ENCODE assay signal across 33 cellular contexts in the genomic region with DNA sequence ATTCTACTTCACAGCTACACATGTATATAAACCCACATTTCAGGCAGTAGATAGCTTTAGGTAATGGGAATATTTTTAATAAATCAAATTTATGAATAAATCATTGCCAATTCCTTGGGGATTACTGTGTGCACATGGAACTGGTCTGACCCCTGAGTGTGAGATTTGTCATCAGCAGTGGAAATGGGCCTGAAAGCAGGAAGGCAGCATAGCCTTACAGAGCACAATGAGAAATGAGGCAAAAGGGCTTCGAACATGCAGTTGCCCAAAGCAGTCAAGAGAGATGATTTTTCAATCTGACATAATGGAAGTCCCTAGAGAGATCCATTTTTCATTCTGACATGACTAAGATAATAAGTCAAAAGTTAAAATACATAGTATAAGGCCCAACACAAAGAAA.
DNase-seq lines count a peak whose midpoint lies in the region; ATAC-seq and TF ChIP-seq lines count a peak whose summit lies in the region.
"Had no signal": no experiment of that assay in that cellular context is flagged by ENCODE, and none has a peak within 500 bp of the region (broad histone marks: within the 10 kb centered on the region; RNA-seq: fewer than 3 reads in every experiment).

No MANE protein-coding gene starts in this region.

- H3K9ac ChIP-seq in adipocyte (ENCODE audit: low read length), result peak overlapping the region; percentile 41
- no peak overlapping the region for H3K9ac ChIP-seq in subcutaneous abdominal adipose tissue (ENCODE audit: low read length in 5 of 5)
- H3K9ac ChIP-seq: BLaER1; BLaER1 treated with 17β-estradiol and CSF1 and Interleukin-3, amounts not matched to agents 10 nM and 100 nM had no signal

- H3K27ac ChIP-seq in A673 (ENCODE audit: low read depth, low read length, poor library complexity, severe bottlenecking) (peak overlapping the region; percentile 73), subcutaneous abdominal adipose tissue (ENCODE audit: low read depth, low read length) (peak overlapping the region; percentile 78), uterus (no peak overlapping the region)
- H3K27ac ChIP-seq: 22Rv1; A549; BLaER1; BLaER1 treated with 17β-estradiol and CSF1 and Interleukin-3, amounts not matched to agents 10 nM and 100 nM; C4-2B had no signal

- TF ChIP-seq POLR2A in uterus (IDR thresholded peaks at IDR 0.05), result no peak

- BruUV-seq in A673 (replicated peaks; lab: Mats Ljungman, UMichigan), result no TSS peak

- no peak overlapping the region for H3K4me3 ChIP-seq in A673 (ENCODE audit: low read depth, low read length, poor library complexity, severe bottlenecking)
- no peak overlapping the region for H3K4me3 ChIP-seq in adipocyte (ENCODE audit: low read length)
- H3K4me3 ChIP-seq in subcutaneous abdominal adipose tissue (ENCODE audit: low read depth in 1 of 5, low read length in 5 of 5), result no peak overlapping the region
- H3K4me3 ChIP-seq in uterus, result no peak overlapping the region
- H3K4me3 ChIP-seq: A549; BLaER1; BLaER1 treated with 17β-estradiol and CSF1 and Interleukin-3, amounts not matched to agents 10 nM and 100 nM had no signal

- intact Hi-C loops in A673 (cut with micrococcal nuclease; ENCODE audit: unreplicated experiment), result no loop called here
- intact Hi-C loops in sciatic nerve (cut with DNase I), result no loop called here
- intact Hi-C loops in uterus (cut with DNase I; ENCODE audit: low total_unique reads), result no loop called here

- H3K9me3 ChIP-seq in A673 (ENCODE audit: low read depth, low read length, poor library complexity, severe bottlenecking) (no peaks in the 10 kb centered on the region), adipocyte (ENCODE audit: control insufficient read depth, low read length) (no peaks in the 10 kb centered on the region), subcutaneous abdominal adipose tissue (ENCODE audit: control insufficient read depth in 5 of 5, low read length in 5 of 5) (no peaks in the 10 kb centered on the region), uterus (no peaks in the 10 kb centered on the region)
- H3K9me3 ChIP-seq: A549; BE2C; BLaER1; BLaER1 treated with 17β-estradiol and CSF1 and Interleukin-3, amounts not matched to agents 10 nM and 100 nM; Caco-2 had no signal

- CTCF ChIA-PET in A673 (lab: Charles Lee), result no interaction called here

- POLR2A ChIA-PET in A673 (lab: Charles Lee; ENCODE audit: low non-redundant PET), result no interaction called here

- H3K27me3 ChIP-seq in A673 (replicated peaks; ENCODE audit: insufficient read depth, low read depth, low read length, poor library complexity) (no peaks in the 10 kb centered on the region), adipocyte (replicated peaks; ENCODE audit: control insufficient read depth, insufficient read depth, low read length) (no peaks in the 10 kb centered on the region), subcutaneous abdominal adipose tissue (ENCODE audit: control insufficient read depth in 5 of 5, insufficient read depth in 4 of 5, low read length in 5 of 5) (no peaks in the 10 kb centered on the region), uterus (no peaks in the 10 kb centered on the region)
- H3K27me3 ChIP-seq: BE2C; BLaER1; BLaER1 treated with 17β-estradiol and CSF1 and Interleukin-3, amounts not matched to agents 10 nM and 100 nM had no signal

- DNase-seq in A673 (ENCODE audit: low spot score) (peak; percentile 55), adipocyte (ENCODE audit: low read depth) (no peak), omental fat pad (ENCODE audit: low spot score) (no peak), sciatic nerve (ENCODE audit: low spot score) (no peak), uterus (no peak)
- DNase-seq in stimulated activated naive CD4-positive, alpha-beta T cell treated with Interleukin-2 at 50 U/mL for 16 hours (lab: John Stamatoyannopoulos, UW), result no peak
- DNase-seq: 8988T; ACHN; AML-193; BE2C; C1 segment of cervical spinal cord; Caco-2; Calu3; CD4-positive, alpha-beta memory T cell; CD4-positive, alpha-beta T cell; CD4-positive, CD25-positive, alpha-beta regulatory T cell; CD8-positive, alpha-beta memory T cell; CD8-positive, alpha-beta T cell; COR-L47; DMS 273 treated with DMSO at 0.1 percent for 48 hours; DMS153; DMS53; DMS79; DMS79 treated with DMSO at 0.1 percent for 48 hours; DND-41; EL had no signal

- ATAC-seq in omental fat pad (ENCODE audit: low FRiP score) (peak; percentile 51), sciatic nerve (no peak), GM19455 (IDR thresholded peaks at IDR 0.05; ENCODE audit: unreplicated experiment) (no peak)
- ATAC-seq: A549; CD8-positive, alpha-beta T cell had no signal

- TF ChIP-seq CTCF in A673 (conservative IDR thresholded peaks at IDR 0.05; ENCODE audit: low read depth, low read length) (no peak), omental fat pad (IDR thresholded peaks at IDR 0.05) (no peak), uterus (IDR thresholded peaks at IDR 0.05) (no peak)

- H3K4me1 ChIP-seq in A673 (ENCODE audit: insufficient read depth, low read length, poor library complexity, severe bottlenecking) (peaks cover 34% of the 10 kb centered on the region), adipocyte (ENCODE audit: control insufficient read depth, insufficient read depth, low read length) (peaks cover 18% of the 10 kb centered on the region), subcutaneous abdominal adipose tissue (ENCODE audit: control insufficient read depth in 5 of 5, insufficient read depth in 5 of 5, low read length in 5 of 5) (peaks cover 0 to 12% (median 9%) of the 10 kb centered on the region in 5 donors), uterus (no peaks in the 10 kb centered on the region)
- H3K4me1 ChIP-seq: A549, BE2C had no signal

- H3K36me3 ChIP-seq in A673 (ENCODE audit: insufficient read depth, low read length, poor library complexity, severe bottlenecking) (no peaks in the 10 kb centered on the region), adipocyte (ENCODE audit: control insufficient read depth, insufficient read depth, low read length, severe bottlenecking) (no peaks in the 10 kb centered on the region), subcutaneous abdominal adipose tissue (ENCODE audit: control insufficient read depth in 5 of 5, insufficient read depth in 5 of 5, low read length in 5 of 5) (no peaks in the 10 kb centered on the region), uterus (no peaks in the 10 kb centered on the region)
- H3K36me3 ChIP-seq: BE2C; BLaER1; BLaER1 treated with 17β-estradiol and CSF1 and Interleukin-3, amounts not matched to agents 10 nM and 100 nM had no signal

Comparison
In these comparisons a context has a peak if more than half of its experiments do, and no peak if none do; other contexts are left out.
1. H3K27ac ChIP-seq: peak in A673 (single experiment) and subcutaneous abdominal adipose tissue (single experiment); none in uterus (0 of 2).